Comparison of ENCODE assay signal across 1 cellular context in the genomic region with DNA sequence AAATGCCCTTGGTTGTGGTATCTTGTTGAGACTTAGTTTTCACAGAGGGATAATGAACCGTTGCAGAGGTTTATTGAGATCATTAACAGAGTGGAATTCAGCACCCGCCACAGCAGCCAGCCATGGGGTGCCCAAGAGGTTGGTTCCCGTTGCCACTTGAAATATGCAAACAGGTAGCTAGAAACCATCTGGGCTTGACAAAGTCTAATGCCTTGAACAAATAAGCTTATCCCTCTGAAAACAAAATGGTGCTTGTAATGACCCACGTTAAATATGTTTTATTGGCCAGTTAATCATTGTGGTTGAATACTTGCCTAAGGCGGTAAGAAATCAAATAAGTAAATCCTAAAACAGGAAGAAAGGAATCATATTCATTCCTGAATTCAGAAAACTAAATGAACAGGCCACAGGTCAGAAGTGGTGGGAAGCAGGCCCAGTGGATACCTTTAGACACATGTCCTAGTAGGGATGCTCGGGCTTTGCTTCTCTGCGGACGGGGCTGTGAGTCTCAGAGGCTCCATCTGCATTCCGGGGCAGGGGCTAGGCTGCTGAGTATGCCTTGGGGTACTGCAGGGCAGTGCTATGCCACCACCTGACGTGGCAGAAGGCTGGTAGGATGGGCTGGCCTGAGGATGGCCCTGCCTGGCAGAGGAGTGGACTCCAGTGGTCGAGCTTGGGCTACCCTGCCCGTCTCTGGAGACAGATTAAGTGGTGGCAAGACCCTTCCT.
TF ChIP-seq lines count a peak whose summit lies in the region.

No MANE protein-coding gene starts in this region.

TF ChIP-seq in GM23338, 12 proteins besides CTCF, POLR2A, EP300 and RAD21:
- TF ChIP-seq STAT1 (IDR thresholded peaks at IDR 0.05; ENCODE audit: unreplicated experiment) (no peak), ZNF331 (CRISPR knock-in tag; IDR thresholded peaks at IDR 0.05; ENCODE audit: low read depth) (no peak), EZH2phosphoT487 (IDR thresholded peaks at IDR 0.05; ENCODE audit: unreplicated experiment) (no peak), POLR2AphosphoS5 (IDR thresholded peaks at IDR 0.05; ENCODE audit: low read depth) (no peak), JUNB (IDR thresholded peaks at IDR 0.05; ENCODE audit: unreplicated experiment) (no peak), ETS1 (IDR thresholded peaks at IDR 0.05) (no peak), ZNF462 (CRISPR knock-in tag; IDR thresholded peaks at IDR 0.05) (no peak), ZNF114 (CRISPR knock-in tag; IDR thresholded peaks at IDR 0.05) (no peak)
